Comparison of ENCODE assay signal across 1 cellular context in genomic region chr4:89898304-89898716, GRCh38.
TF ChIP-seq lines count a peak whose summit lies in the region.

No MANE protein-coding gene starts in this region.

TF ChIP-seq in HepG2, 621 proteins besides CTCF, POLR2A, EP300 and RAD21 (continued from another document):
- TF ChIP-seq AFF4 (CRISPR knock-in tag; IDR thresholded peaks at IDR 0.05), result no peak
- TF ChIP-seq GABPA (IDR thresholded peaks at IDR 0.05; ENCODE audit: low read depth, low read length), result no peak
- TF ChIP-seq GABPA (CRISPR knock-in tag; IDR thresholded peaks at IDR 0.05; ENCODE audit: low read depth), result no peak
- no peak for TF ChIP-seq BORCS8-MEF2B (CRISPR knock-in tag; IDR thresholded peaks at IDR 0.05)
- TF ChIP-seq ATF7 (IDR thresholded peaks at IDR 0.05), result no peak
- no peak for TF ChIP-seq ATF7 (CRISPR knock-in tag; IDR thresholded peaks at IDR 0.05)
- no peak for TF ChIP-seq ZNF33A (CRISPR knock-in tag; IDR thresholded peaks at IDR 0.05; ENCODE audit: borderline replicate concordance)
- TF ChIP-seq ZNF264 (CRISPR knock-in tag; IDR thresholded peaks at IDR 0.05), result no peak
- no peak for TF ChIP-seq MAFG (CRISPR knock-in tag; IDR thresholded peaks at IDR 0.05)
- TF ChIP-seq BRD4 (CRISPR knock-in tag; IDR thresholded peaks at IDR 0.05), result no peak
- TF ChIP-seq ATF2 (CRISPR knock-in tag; IDR thresholded peaks at IDR 0.05), result no peak
- no peak for TF ChIP-seq CHD4 (IDR thresholded peaks at IDR 0.05; ENCODE audit: borderline replicate concordance, low read length)
